ENCODE assay signal across 17 cellular contexts in genomic region chr2:3314626-3315025, GRCh38.
"Had no signal": no experiment of that assay in that cellular context is flagged by ENCODE, and none has a peak within 500 bp of the region (broad histone marks: within the 10 kb centered on the region; RNA-seq: fewer than 3 reads in every experiment).

No MANE protein-coding gene starts in this region.

- H3K9me3 ChIP-seq: ovary, right lobe of liver, tibial artery had no signal

- ATAC-seq: activated CD8-positive, alpha-beta T cell treated with anti-CD3 and anti-CD28 coated beads, Interleukin-2, amount 10 ng/mL, durations not matched to agents 7 days and 5 days; stimulated activated effector memory CD8-positive, alpha-beta T cell treated with anti-CD3 and anti-CD28 coated beads, Interleukin-12 subunit alpha, Interleukin-12 subunit beta, amount 100 ng/mL, for 72 hours had no signal

- H3K4me3 ChIP-seq: neural progenitor cell, ovary, right lobe of liver, smooth muscle cell, tibial artery had no signal

- H3K27me3 ChIP-seq: neural progenitor cell, ovary, right lobe of liver, tibial artery had no signal

- H3K27ac Mint-ChIP-seq: activated CD8-positive, alpha-beta T cell treated with anti-CD3 and anti-CD28 coated beads, Interleukin-2, amount 10 ng/mL, durations not matched to agents 7 days and 5 days; activated naive CD4-positive, alpha-beta T cell treated with anti-CD3 and anti-CD28 coated beads, Interleukin-2, amount 50 U/mL, for 24 hours; activated T-cell treated with anti-CD3 and anti-CD28 coated beads, Interleukin-2, amount 50 U/mL, for 24 hours; neural progenitor cell had no signal

- H3K4me3 Mint-ChIP-seq: activated CD4-positive, alpha-beta T cell treated with anti-CD3 and anti-CD28 coated beads, Interleukin-2, amount 10 ng/mL, durations not matched to agents 7 days and 5 days; activated CD8-positive, alpha-beta T cell treated with anti-CD3 and anti-CD28 coated beads, Interleukin-2, amount 10 ng/mL, durations not matched to agents 7 days and 5 days; activated naive CD4-positive, alpha-beta T cell treated with anti-CD3 and anti-CD28 coated beads, Interleukin-2, amount 50 U/mL, for 24 hours; activated T-cell treated with anti-CD3 and anti-CD28 coated beads, Interleukin-2, amount 50 U/mL, for 24 hours; naive B cell; neural progenitor cell; stimulated activated effector memory CD8-positive, alpha-beta T cell treated with anti-CD3 and anti-CD28 coated beads, Interleukin-12 subunit alpha, Interleukin-12 subunit beta, amount 100 ng/mL, for 72 hours had no signal

- H3K4me1 ChIP-seq: neural progenitor cell, right lobe of liver, tibial artery had no signal

- H3K27me3 Mint-ChIP-seq: activated CD4-positive, alpha-beta T cell treated with anti-CD3 and anti-CD28 coated beads, Interleukin-2, amount 10 ng/mL, durations not matched to agents 7 days and 5 days; activated naive CD4-positive, alpha-beta T cell treated with anti-CD3 and anti-CD28 coated beads, Interleukin-2, amount 50 U/mL, for 24 hours; activated T-cell treated with anti-CD3 and anti-CD28 coated beads, Interleukin-2, amount 50 U/mL, for 24 hours; naive B cell had no signal

- H3K4me1 Mint-ChIP-seq: neural progenitor cell had no signal

- H3K27ac ChIP-seq: neural progenitor cell, ovary, right lobe of liver, tibial artery had no signal

- DNase-seq: activated CD4-positive, alpha-beta T cell treated with anti-CD3 and anti-CD28 coated beads, Interleukin-2, amount 10 ng/mL, durations not matched to agents 7 days and 5 days; activated CD8-positive, alpha-beta T cell treated with anti-CD3 and anti-CD28 coated beads, Interleukin-2, amount 10 ng/mL, durations not matched to agents 7 days and 5 days; activated gamma-delta T cell; activated T-cell treated with anti-CD3 and anti-CD28 coated beads, Interleukin-2, amount 50 U/mL, for 24 hours; dermis blood vessel endothelial cell; hippocampal formation; islet precursor cell; naive B cell; right lobe of liver; stimulated activated CD4-positive, alpha-beta T cell treated with anti-CD3 and anti-CD28 coated beads, Interleukin-4, amount 100 ng/mL, for 24 hours; T-helper 9 cell; tibial artery had no signal

- H3K36me3 ChIP-seq: neural progenitor cell, ovary, right lobe of liver had no signal

- H3K9me3 Mint-ChIP-seq: activated CD4-positive, alpha-beta T cell treated with anti-CD3 and anti-CD28 coated beads, Interleukin-2, amount 10 ng/mL, durations not matched to agents 7 days and 5 days; activated naive CD4-positive, alpha-beta T cell treated with anti-CD3 and anti-CD28 coated beads, Interleukin-2, amount 50 U/mL, for 24 hours; activated T-cell treated with anti-CD3 and anti-CD28 coated beads, Interleukin-2, amount 50 U/mL, for 24 hours; naive B cell; stimulated activated effector memory CD8-positive, alpha-beta T cell treated with anti-CD3 and anti-CD28 coated beads, Interleukin-12 subunit alpha, Interleukin-12 subunit beta, amount 100 ng/mL, for 72 hours had no signal
